Comparison of ENCODE assay signal across 10 cellular contexts in the genomic region with DNA sequence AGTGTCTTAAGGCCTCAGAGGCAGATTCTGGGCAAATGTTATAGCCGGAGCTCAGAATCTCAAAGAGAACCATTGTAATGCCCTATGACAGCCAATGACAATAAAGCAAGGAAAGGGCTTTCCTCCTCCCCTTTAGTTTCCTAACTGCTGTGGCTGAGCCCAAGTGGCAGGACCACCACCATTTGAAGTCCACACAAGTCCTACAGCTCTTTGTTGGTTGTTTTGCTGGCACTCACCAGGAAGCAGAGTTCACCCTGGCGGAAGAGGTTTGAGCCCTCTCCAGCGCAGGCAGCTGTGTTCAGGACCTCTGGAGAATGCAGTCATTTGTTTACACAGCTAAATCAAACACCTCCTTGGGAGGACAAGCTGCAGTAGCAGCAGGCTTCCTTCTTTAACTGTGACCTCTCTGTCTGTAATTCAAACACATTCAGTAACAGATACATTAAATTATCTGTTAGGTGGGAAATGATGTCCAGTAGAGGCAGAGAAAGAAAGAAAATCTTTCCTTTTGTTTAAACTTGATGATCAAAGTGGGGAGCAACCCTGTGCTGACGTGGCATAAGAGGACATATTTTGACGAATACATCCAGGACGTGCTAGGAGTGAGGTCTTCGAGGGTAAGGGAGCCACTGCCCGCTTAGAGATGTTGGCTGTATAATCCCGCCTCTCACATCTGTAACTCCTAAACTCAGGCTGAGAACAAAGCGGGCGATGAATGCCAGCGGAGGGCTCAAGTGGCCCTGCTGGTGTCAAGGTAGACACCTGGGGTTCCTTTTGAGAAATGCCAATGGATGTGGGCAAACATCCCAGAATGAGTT. TPM values are rescaled to one million over a fixed set of nuclear protein-coding genes. Genes with fewer than 3 reads are reported as not detected.
DNase-seq lines count a peak whose midpoint lies in the region; ATAC-seq, FAIRE-seq and TF ChIP-seq lines count a peak whose summit lies in the region.
"Had no signal": no experiment of that assay in that cellular context is flagged by ENCODE, and none has a peak within 500 bp of the region (broad histone marks: within the 10 kb centered on the region; RNA-seq: fewer than 3 reads in every experiment).

No MANE protein-coding gene starts in this region.

- intact Hi-C loops in sciatic nerve (cut with DNase I) (loop anchor here (10.0 kb wide), 1 partner anchor 176 kb away; no protein-coding TSS in a partner anchor), testis (cut with DNase I; ENCODE audit: low total_unique reads) (no loop called here)

- H3K27me3 ChIP-seq in right atrium auricular region (no peaks in the 10 kb centered on the region), testis (no peaks in the 10 kb centered on the region)

- 70 to 75% methylated on average over 12 of the region's 12 CpGs for WGBS in testis, 2 donors

- H3K9me3 ChIP-seq in right atrium auricular region, result no peaks in the 10 kb centered on the region
- H3K9me3 ChIP-seq in testis, result no peaks in the 10 kb centered on the region

- ATAC-seq in sciatic nerve (peak; percentile 95), HG03280 (IDR thresholded peaks at IDR 0.05; ENCODE audit: unreplicated experiment) (no peak)

- H3K4me3 ChIP-seq in right atrium auricular region, result no peak overlapping the region
- H3K4me3 ChIP-seq in testis, result no peak overlapping the region

- no peak for TF ChIP-seq POLR2A in testis (IDR thresholded peaks at IDR 0.05)

- H3K4me1 ChIP-seq in right atrium auricular region (peaks cover 0 to 37% of the 10 kb centered on the region in 2 donors), testis (peaks cover 5% of the 10 kb centered on the region)

- in situ Hi-C loops in G401 (cut with HindIII; ENCODE audit: low sequenced_read_pairs), result no loop called here

- DNase-seq in G401 (ENCODE audit: low spot score), result peak; percentile 74
- DNase-seq in RCC 7860 (ENCODE audit: low spot score), result peak; percentile 16
- no peak for DNase-seq in right atrium auricular region (ENCODE audit: low spot score)
- DNase-seq in sciatic nerve (ENCODE audit: low spot score), result no peak
- no peak for DNase-seq in activated gamma-delta T cell (lab: John Stamatoyannopoulos, UW)
- DNase-seq in testis, result no peak
- no peak for DNase-seq in HPDE6-E6E7 (ENCODE audit: extremely low spot score)

- H3K36me3 ChIP-seq in right atrium auricular region (no peaks in the 10 kb centered on the region), testis (ENCODE audit: low read depth, missing control alignments) (no peaks in the 10 kb centered on the region)

- FAIRE-seq in RCC 7860 (lab: Jason Lieb, UNC), result no peak
- FAIRE-seq: TTC549 had no signal

- H3K27ac ChIP-seq in right atrium auricular region (peak overlapping the region; percentile 15 to 68), testis (peak overlapping the region in 1 of 2 donors; percentile 32)

- no peak for TF ChIP-seq CTCF in right atrium auricular region (IDR thresholded peaks at IDR 0.05)
- TF ChIP-seq CTCF in testis (IDR thresholded peaks at IDR 0.05), result no peak

RNA-seq across cellular contexts. Expression of gene ABCA4, which starts 51.9 kb away (rescaled TPM):
- 0.62 and 1.8 TPM in 2 replicates for total RNA-seq in G401 (2014; rRNA removed; shearing (Covaris generic))
- under 1 TPM in 1 of 2 donors, not detected in 1; 0.51 TPM for total RNA-seq in right atrium auricular region
- total RNA-seq in sciatic nerve, result 0.40 TPM
- 1 to 10 TPM; 1.6 to 1.8 TPM for total RNA-seq in testis
- polyA plus RNA-seq in testis (ENCODE audit: insufficient read depth, low read depth, low replicate concordance), result 1.8 TPM
- total RNA-seq: epithelial cell of proximal tubule had no signal

Comparison
In these comparisons a context has a peak if more than half of its experiments do, and no peak if none do; other contexts are left out.
1. DNase-seq: peak in G401 (single experiment) and RCC 7860 (single experiment); none in right atrium auricular region (single experiment), sciatic nerve (single experiment), activated gamma-delta T cell (single experiment), testis (single experiment) and HPDE6-E6E7 (single experiment).